ENCODE assay signal across 8 cellular contexts in genomic region chr1:1511533-1512285, GRCh38. TPM values are rescaled to one million over a fixed set of nuclear protein-coding genes. Genes with fewer than 3 reads are reported as not detected.
DNase-seq lines count a peak whose midpoint lies in the region; ATAC-seq and TF ChIP-seq lines count a peak whose summit lies in the region.

Gene ATAD3A, plus strand, starts transcription at chr1:1512162. Its CDS starts 107 bp downstream, at chr1:1512269.

- H3K27me3 Mint-ChIP-seq in H9 (ENCODE audit: low read depth): no peaks in the 10 kb centered on the region
- no peaks in the 10 kb centered on the region for H3K27me3 Mint-ChIP-seq in activated T-helper 2 cell treated with anti-CD3 and anti-CD28 coated beads, Interferon-gamma antibody, Interleukin-2, Interleukin-4, amounts not matched to agents 10 μg/mL and 5 μg/mL and 100 μg/mL, durations not matched to agents 14 hours and 24 hours and 36 hours (ENCODE audit: low read depth)
- H3K27me3 Mint-ChIP-seq in natural killer cell (ENCODE audit: low read depth in 2 of 2): no peaks in the 10 kb centered on the region

- H3T11ph ChIP-seq in H9 (ENCODE audit: low read length): no peak within 1 kb of the TSS

- no peak within 1 kb of the TSS for H2BK5ac ChIP-seq in H9 (ENCODE audit: insufficient read length, low read length)

- H4K8ac ChIP-seq in H9 (replicated peaks; ENCODE audit: insufficient read length, low read depth, low read length): no peak within 1 kb of the TSS

- no peak within 1 kb of the TSS for H3K56ac ChIP-seq in H9 (ENCODE audit: insufficient read length, low read depth, low read length)

- H3K23ac ChIP-seq in H9 (ENCODE audit: insufficient read length, low read depth, low read length): no peak within 1 kb of the TSS

- ATAC-seq in natural killer cell: peak; percentile 91 to 96 (median 91)

- H3K4ac ChIP-seq in H9 (ENCODE audit: low read depth, low read length): no peak within 1 kb of the TSS; the same call in 1 of the 2 replicates

- H3K27me3 ChIP-seq in H9 (ENCODE audit: insufficient read depth, low read length): no peaks in the 10 kb centered on the region

- H3K4me3 ChIP-seq in fibroblast of mammary gland (ENCODE audit: control insufficient read depth, low read depth, low read length): peak within 1 kb of the TSS; percentile 84

- H3K9ac ChIP-seq in ES-I3 (ENCODE audit: low read depth, low read length) (peak within 1 kb of the TSS; percentile 86), H9 (ENCODE audit: extremely low read depth, insufficient read length, low read length) (peak within 1 kb of the TSS; percentile 69)

- H3K4me1 ChIP-seq in ES-I3 (ENCODE audit: insufficient read depth, low read length): no peaks in the 10 kb centered on the region
- no peaks in the 10 kb centered on the region for H3K4me1 ChIP-seq in H9 (ENCODE audit: insufficient read depth, low read length)

- no peaks in the 10 kb centered on the region for H3K23me2 ChIP-seq in H9 (ENCODE audit: insufficient read length, low read depth, low read length, poor library complexity, severe bottlenecking)

- peak; percentile 97 for DNase-seq in H9
- DNase-seq in M059J (ENCODE audit: low read depth): peak; percentile 97
- peak; percentile 94 for DNase-seq in activated T-helper 2 cell treated with anti-CD3 and anti-CD28 coated beads, Interferon-gamma antibody, Interleukin-2, Interleukin-4, amounts not matched to agents 10 μg/mL and 5 μg/mL and 100 μg/mL, durations not matched to agents 14 hours and 24 hours and 36 hours (ENCODE audit: low spot score)
- DNase-seq in fibroblast of mammary gland (ENCODE audit: low read depth): peak; percentile 97
- DNase-seq in natural killer cell: peak; percentile 87
- peak; percentile 87 to 96 (median 93) for DNase-seq in stimulated activated naive CD4-positive, alpha-beta T cell (lab: John Stamatoyannopoulos, UW)

- no peak within 1 kb of the TSS for H2AK5ac ChIP-seq in H9 (ENCODE audit: insufficient read length, low read length)

- no peak within 1 kb of the TSS for H2AFZ ChIP-seq in H9 (ENCODE audit: low read length)

- H3K9me3 ChIP-seq in ES-I3 (ENCODE audit: control insufficient read depth, insufficient read depth, low read length): no peaks in the 10 kb centered on the region
- H3K9me3 ChIP-seq in H9 (ENCODE audit: control insufficient read depth, low read depth, low read length): no peaks in the 10 kb centered on the region

- peak within 1 kb of the TSS; percentile 91 for H3K14ac ChIP-seq in H9 (ENCODE audit: insufficient read depth, low read length)

- H3K79me1 ChIP-seq in H9 (ENCODE audit: insufficient read depth, low read depth, low read length, poor library complexity, severe bottlenecking): no peaks in the 10 kb centered on the region

- H3K4me1 Mint-ChIP-seq in H9 (peaks cover 6 to 9% of the 10 kb centered on the region in 2 experiments), natural killer cell (peaks cover 6 to 13% of the 10 kb centered on the region in 2 donors)
- peaks cover 11% of the 10 kb centered on the region for H3K4me1 Mint-ChIP-seq in activated T-helper 2 cell treated with anti-CD3 and anti-CD28 coated beads, Interferon-gamma antibody, Interleukin-2, Interleukin-4, amounts not matched to agents 10 μg/mL and 5 μg/mL and 100 μg/mL, durations not matched to agents 14 hours and 24 hours and 36 hours (ENCODE audit: low read depth)

- H3K79me2 ChIP-seq in H9 (ENCODE audit: insufficient read depth, low read length): no peaks in the 10 kb centered on the region; the same call in 1 of the 2 replicates

- no CpG with 5 or more reads among the region's 99 CpGs for WGBS in H9 (ENCODE audit: extremely low coverage, insufficient read length, low lambda C conversion rate)

- H2BK12ac ChIP-seq in H9 (ENCODE audit: insufficient read length, low read depth, low read length): no peak within 1 kb of the TSS

- no peak within 1 kb of the TSS for H2BK20ac ChIP-seq in H9 (ENCODE audit: low read depth, low read length, poor library complexity, severe bottlenecking)

- H3K36me3 Mint-ChIP-seq in H9 (ENCODE audit: insufficient read depth in 1 of 3, low read depth in 3 of 3): peaks cover 0 to 10% (median 4%) of the 10 kb centered on the region in 3 experiments; a peak in 3 of 7 replicates
- peaks cover 6% of the 10 kb centered on the region for H3K36me3 Mint-ChIP-seq in activated T-helper 2 cell treated with anti-CD3 and anti-CD28 coated beads, Interferon-gamma antibody, Interleukin-2, Interleukin-4, amounts not matched to agents 10 μg/mL and 5 μg/mL and 100 μg/mL, durations not matched to agents 14 hours and 24 hours and 36 hours (ENCODE audit: low read depth)
- no peaks in the 10 kb centered on the region for H3K36me3 Mint-ChIP-seq in natural killer cell

- TF ChIP-seq CTCF in H9 (conservative IDR thresholded peaks at IDR 0.05) (no peak), fibroblast of mammary gland (conservative IDR thresholded peaks at IDR 0.05; ENCODE audit: control insufficient read depth, insufficient read depth, low read depth, low read length) (no peak), natural killer cell (IDR thresholded peaks at IDR 0.05) (no peak)

- peak; percentile 93 for TF ChIP-seq POLR2A in Raji (IDR thresholded peaks at IDR 0.05; ENCODE audit: insufficient read depth, low read depth, low read length)

- peak within 1 kb of the TSS; percentile 63 for H3K4me2 ChIP-seq in H9 (ENCODE audit: insufficient read depth, insufficient read length, low read length)

- peak within 1 kb of the TSS; percentile 71 to 85 for H3K4me3 Mint-ChIP-seq in H9
- H3K4me3 Mint-ChIP-seq in activated T-helper 2 cell treated with anti-CD3 and anti-CD28 coated beads, Interferon-gamma antibody, Interleukin-2, Interleukin-4, amounts not matched to agents 10 μg/mL and 5 μg/mL and 100 μg/mL, durations not matched to agents 14 hours and 24 hours and 36 hours (ENCODE audit: low read depth): peak within 1 kb of the TSS; percentile 87
- H3K4me3 Mint-ChIP-seq in natural killer cell: peak within 1 kb of the TSS; percentile 95

- H3K27ac Mint-ChIP-seq in H9: peak within 1 kb of the TSS; percentile 89 to 98 (median 92)
- peak within 1 kb of the TSS; percentile 88 for H3K27ac Mint-ChIP-seq in activated T-helper 2 cell treated with anti-CD3 and anti-CD28 coated beads, Interferon-gamma antibody, Interleukin-2, Interleukin-4, amounts not matched to agents 10 μg/mL and 5 μg/mL and 100 μg/mL, durations not matched to agents 14 hours and 24 hours and 36 hours
- peak within 1 kb of the TSS; percentile 87 to 92 for H3K27ac Mint-ChIP-seq in natural killer cell

- no peak within 1 kb of the TSS for H2BK120ac ChIP-seq in H9 (ENCODE audit: low read depth, low read length, poor library complexity, severe bottlenecking)

- no peak within 1 kb of the TSS for H2BK15ac ChIP-seq in H9 (ENCODE audit: low read depth, low read length)

- no peaks in the 10 kb centered on the region for H4K20me1 ChIP-seq in H9 (ENCODE audit: control insufficient read depth, insufficient read depth, insufficient read length)

- no peak within 1 kb of the TSS for H4K5ac ChIP-seq in H9 (ENCODE audit: insufficient read length, low read depth, low read length)

- peak within 1 kb of the TSS; percentile 88 for H3K18ac ChIP-seq in H9 (ENCODE audit: insufficient read length, low read depth, low read length)

- H3K9me3 Mint-ChIP-seq in H9 (no peaks in the 10 kb centered on the region; a peak in 1 of 5 replicates), natural killer cell (no peaks in the 10 kb centered on the region)
- H3K9me3 Mint-ChIP-seq in activated T-helper 2 cell treated with anti-CD3 and anti-CD28 coated beads, Interferon-gamma antibody, Interleukin-2, Interleukin-4, amounts not matched to agents 10 μg/mL and 5 μg/mL and 100 μg/mL, durations not matched to agents 14 hours and 24 hours and 36 hours: no peaks in the 10 kb centered on the region

- no peak within 1 kb of the TSS for H4K91ac ChIP-seq in H9 (ENCODE audit: insufficient read length, low read depth, low read length)

- peak within 1 kb of the TSS; percentile 30 for H3K27ac ChIP-seq in H9 (ENCODE audit: insufficient read length, low read depth, low read length)

- intact Hi-C loops in activated T-helper 2 cell treated with anti-CD3 and anti-CD28 coated beads, Interferon-gamma antibody, Interleukin-2, Interleukin-4, amounts not matched to agents 10 μg/mL and 5 μg/mL and 100 μg/mL, durations not matched to agents 14 hours and 24 hours and 36 hours (cut with micrococcal nuclease): loop anchor here (1.0 kb wide), 1 partner anchor 40 kb away; the partner anchor contains the start of gene ATAD3B
- intact Hi-C loops in natural killer cell (cut with micrococcal nuclease): no loop called here

- peaks cover 4% of the 10 kb centered on the region; the same call in 1 of the 2 replicates for H3K36me3 ChIP-seq in ES-I3 (ENCODE audit: insufficient read depth, low read length)

RNA-seq across cellular contexts. Expression of gene ATAD3A, which starts in this region (rescaled TPM):
- 55.8 and 59.4 TPM in 2 replicates for total RNA-seq in H9 (2021)
- 26.7 and 55.9 TPM in 2 replicates for total RNA-seq in M059J (2014; rRNA removed; shearing (Covaris generic))
- 71.5 and 78.5 TPM in 2 replicates for total RNA-seq in activated T-helper 2 cell treated with anti-CD3 and anti-CD28 coated beads, Interferon-gamma antibody, Interleukin-2, Interleukin-4, amounts not matched to agents 10 μg/mL and 5 μg/mL and 100 μg/mL, durations not matched to agents 14 hours and 24 hours and 36 hours
- 10 to 100 TPM; 17.3 to 37.3 (median 22.2) TPM for total RNA-seq in natural killer cell

Comparison
In these comparisons a context has a peak if more than half of its experiments do, and no peak if none do; other contexts are left out.
1. Peak in every context shown above with its lines: DNase-seq, ATAC-seq, H3K4me3 ChIP-seq and H3K27ac ChIP-seq.